In the genomic region with DNA sequence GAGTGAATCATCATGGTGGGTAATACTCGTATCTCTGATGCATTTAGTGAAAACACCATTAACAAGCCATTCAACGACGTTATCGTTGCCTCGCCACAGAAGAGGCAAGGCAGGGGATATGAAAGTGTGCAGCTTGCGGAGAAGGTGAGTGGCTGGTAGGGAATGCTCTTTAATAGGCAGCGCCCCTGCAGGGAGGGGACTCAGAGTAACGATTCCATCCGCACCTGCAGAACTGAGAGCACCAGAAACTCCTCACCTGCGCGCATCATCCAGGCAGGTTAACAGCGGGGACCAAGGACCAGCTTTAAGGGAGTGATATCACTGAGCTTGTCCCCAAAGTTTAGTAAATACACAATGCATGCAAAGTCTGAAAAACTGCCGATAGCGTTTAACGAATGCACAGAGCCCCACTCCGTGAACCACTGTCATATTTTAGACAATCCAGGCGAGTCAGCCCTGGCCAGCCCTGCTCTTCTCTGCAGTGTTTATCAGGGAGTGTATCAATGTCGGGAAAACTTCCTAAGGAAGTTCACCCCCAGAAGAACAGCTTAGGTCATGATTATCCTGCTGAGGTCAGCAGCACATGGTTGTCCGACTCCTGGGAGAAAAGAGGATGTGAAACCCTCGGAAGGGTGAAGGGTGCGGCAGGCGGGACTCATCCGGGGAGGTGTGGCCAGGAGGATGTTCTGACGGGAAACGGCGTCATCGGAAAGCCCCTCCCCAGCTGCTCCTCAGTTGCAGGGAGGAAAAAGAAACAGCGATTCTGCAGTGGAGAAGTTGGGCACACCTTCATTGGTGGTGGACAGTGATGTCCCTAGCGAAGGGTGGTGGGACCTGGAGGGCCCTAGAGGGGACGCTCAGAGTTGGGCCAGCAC, we compare ENCODE assay signal across 8 cellular contexts.
DNase-seq lines count a peak whose midpoint lies in the region; ATAC-seq and TF ChIP-seq lines count a peak whose summit lies in the region.

No MANE protein-coding gene starts in this region.

- peak overlapping the region; percentile 29 for H3K27ac Mint-ChIP-seq in activated naive CD8-positive, alpha-beta T cell

- no peak overlapping the region for H3K27ac ChIP-seq in RWPE1

- H3K4me3 Mint-ChIP-seq in activated naive CD8-positive, alpha-beta T cell, result peak overlapping the region; percentile 74

- H3K9me3 Mint-ChIP-seq in activated naive CD8-positive, alpha-beta T cell (ENCODE audit: low read depth), result no peaks in the 10 kb centered on the region

- peak; percentile 35 for DNase-seq in RWPE1 (ENCODE audit: low spot score)
- DNase-seq in left kidney (ENCODE audit: low read depth, low spot score), result peak; percentile 36
- peak; percentile 71 for DNase-seq in stimulated activated CD8-positive, alpha-beta memory T cell treated with anti-CD3 and anti-CD28 coated beads, Interleukin-4, amount 100 ng/mL, for 48 hours
- DNase-seq in SW 1271 (lab: John Stamatoyannopoulos, UW), result no peak

- no peak for TF ChIP-seq POLR2A in GM18505 (IDR thresholded peaks at IDR 0.05; ENCODE audit: borderline replicate concordance, extremely low read depth, insufficient read depth, insufficient read length)

- H3K27me3 Mint-ChIP-seq in activated naive CD8-positive, alpha-beta T cell, result peaks cover 2% of the 10 kb centered on the region

- peaks cover 4% of the 10 kb centered on the region for H3K36me3 Mint-ChIP-seq in activated naive CD8-positive, alpha-beta T cell

- ATAC-seq in GM19438 (IDR thresholded peaks at IDR 0.05; ENCODE audit: low read depth, unreplicated experiment) (peak; percentile 88), GM18858 (IDR thresholded peaks at IDR 0.05; ENCODE audit: unreplicated experiment) (no peak), GM18505 (IDR thresholded peaks at IDR 0.05; ENCODE audit: unreplicated experiment) (no peak)

- H3K4me1 Mint-ChIP-seq in activated naive CD8-positive, alpha-beta T cell (ENCODE audit: low read depth), result peaks cover 11% of the 10 kb centered on the region

- CTCF ChIA-PET in RWPE1 (lab: Yijun Ruan, JAX), result interaction anchor here (0.7 kb wide), 1 partner anchor 223 kb away, joined by 3 read pairs; no protein-coding TSS in a partner anchor

- POLR2A ChIA-PET in RWPE1 (lab: Yijun Ruan, JAX; ENCODE audit: low non-redundant PET), result no interaction called here

- no peak for TF ChIP-seq CTCF in RWPE1 (conservative IDR thresholded peaks at IDR 0.05; ENCODE audit: low read depth)

Comparison
In these comparisons a context has a peak if more than half of its experiments do, and no peak if none do; other contexts are left out.
1. DNase-seq: peak in RWPE1 (single experiment), left kidney (single experiment) and stimulated activated CD8-positive, alpha-beta memory T cell treated with anti-CD3 and anti-CD28 coated beads, Interleukin-4, amount 100 ng/mL, for 48 hours (single experiment); none in SW 1271 (0 of 2).